8 cellular contexts compared by ENCODE assay signal in genomic region chr21:39184050-39184980, GRCh38. TPM values are rescaled to one million over a fixed set of nuclear protein-coding genes. Genes with fewer than 3 reads are reported as not detected.
DNase-seq lines count a peak whose midpoint lies in the region; ATAC-seq and TF ChIP-seq lines count a peak whose summit lies in the region.

No MANE protein-coding gene starts in this region.

- intact Hi-C loops in HCT116 (cut with micrococcal nuclease), result loop anchor here (10.0 kb wide), 2 partner anchors 260 to 450 kb away; partner anchors contain the start of gene LCA5L

- H3K9me3 ChIP-seq in AG04450 (ENCODE audit: control insufficient read depth, insufficient read depth, low read length) (no peaks in the 10 kb centered on the region), HCT116 (ENCODE audit: control insufficient read depth in 1 of 2, insufficient read depth in 1 of 2, low read depth in 1 of 2, low read length in 2 of 2) (no peaks in the 10 kb centered on the region), iPS-15b (ENCODE audit: control insufficient read depth, insufficient read depth, low read length) (no peaks in the 10 kb centered on the region)

- DNase-seq in AG04450 (ENCODE audit: low read depth, low spot score) (no peak), HCT116 (ENCODE audit: low read depth, low spot score) (no peak), NCI-H187 treated with DMSO at 0.1 percent for 48 hours (lab: John Stamatoyannopoulos, UW) (no peak)
- no peak for DNase-seq in activated CD8-positive, alpha-beta T cell treated with anti-CD3 and anti-CD28 coated beads, Interleukin-2, amount 10 ng/mL, durations not matched to agents 7 days and 5 days
- no peak for DNase-seq in stimulated activated naive B cell treated with anti-CD40 and anti-IgM and Interleukin-4, amounts not matched to agents 10 μg/mL and 1 μg/mL and 100 μg/mL, for 72 hours
- DNase-seq in activated CD4-positive, CD25-positive, alpha-beta regulatory T cell treated with anti-CD3 and anti-CD28 coated beads, Interleukin-2, amount 50 U/mL, for 72 hours, result no peak
- no peak for DNase-seq in activated CD8-positive, alpha-beta memory T cell treated with anti-CD3 and anti-CD28 coated beads, Interleukin-2, amount 50 U/mL, for 48 hours

- no peak overlapping the region for H2AFZ ChIP-seq in HCT116 (ENCODE audit: low read depth, low read length, poor library complexity, severe bottlenecking)

- H3K4me1 ChIP-seq in HCT116 (ENCODE audit: control insufficient read depth in 1 of 2, insufficient read depth in 2 of 2, low read length in 2 of 2) (peaks cover 4 to 15% of the 10 kb centered on the region in 2 experiments; a peak in 3 of 4 replicates), iPS-15b (ENCODE audit: control insufficient read depth, insufficient read depth, low read length) (peaks cover 5% of the 10 kb centered on the region)

- H3K27me3 ChIP-seq in AG04450 (ENCODE audit: control insufficient read depth, insufficient read depth, low read length), result no peaks in the 10 kb centered on the region
- H3K27me3 ChIP-seq in HCT116 (ENCODE audit: insufficient read depth, low read length), result no peaks in the 10 kb centered on the region
- no peaks in the 10 kb centered on the region for H3K27me3 ChIP-seq in iPS-15b (ENCODE audit: control insufficient read depth, insufficient read depth, low read length)

- H3K79me2 ChIP-seq in HCT116 (ENCODE audit: insufficient read depth, low read length), result peaks cover 39% of the 10 kb centered on the region

- peak overlapping the region; percentile 92 for H3K9ac ChIP-seq in HCT116 (ENCODE audit: low read length)
- peak overlapping the region; percentile 62 for H3K9ac ChIP-seq in iPS-15b (ENCODE audit: low read depth, low read length)

- H3K4me3 ChIP-seq in AG04450 (ENCODE audit: low read depth, low read length) (peak overlapping the region; percentile 92), HCT116 (replicated peaks in 1 of 2; ENCODE audit: low read depth in 1 of 2, low read length in 2 of 2) (peak overlapping the region; percentile 80 to 86), iPS-15b (ENCODE audit: low read depth, low read length) (peak overlapping the region; percentile 92)

- peaks cover 35% of the 10 kb centered on the region for H3K4me1 Mint-ChIP-seq in activated CD8-positive, alpha-beta T cell treated with anti-CD3 and anti-CD28 coated beads, Interleukin-2, amount 10 ng/mL, durations not matched to agents 7 days and 5 days (ENCODE audit: low read depth)
- peaks cover 24 to 40% of the 10 kb centered on the region in 2 donors for H3K4me1 Mint-ChIP-seq in stimulated activated naive B cell treated with anti-CD40 and anti-IgM and Interleukin-4, amounts not matched to agents 10 μg/mL and 1 μg/mL and 100 μg/mL, for 72 hours

- ATAC-seq in HCT116, result no peak
- no peak for ATAC-seq in activated CD8-positive, alpha-beta T cell treated with anti-CD3 and anti-CD28 coated beads, Interleukin-2, amount 10 ng/mL, durations not matched to agents 7 days and 5 days
- no peak for ATAC-seq in stimulated activated naive B cell treated with anti-CD40 and anti-IgM and Interleukin-4, amounts not matched to agents 10 μg/mL and 1 μg/mL and 100 μg/mL, for 72 hours (replicated peaks)

- no peak for TF ChIP-seq RAD21 in HCT116 (IDR thresholded peaks at IDR 0.05; ENCODE audit: low read depth)

- RAD21 ChIA-PET in HCT116 (lab: Charles Lee; ENCODE audit: low non-redundant PET in 1 of 2, low total read pairs in 2 of 2, uncharacterized antibody in 2 of 2, unreplicated experiment in 2 of 2), result interaction anchor here in 1 of 2 experiments (1.2 kb wide), 1 partner anchor 257 kb away, joined by 3 read pairs; no protein-coding TSS in a partner anchor

- H4K20me1 ChIP-seq in HCT116 (ENCODE audit: insufficient read depth), result peaks cover 3% of the 10 kb centered on the region; the same call in 1 of the 2 replicates

- POLR2A ChIA-PET in AG04450 (lab: Yijun Ruan, JAX) (interaction anchor here (0.5 to 1.6 kb wide), 6 partner anchors 88 to 743 kb away, joined by 3 to 7 read pairs (median 4); no protein-coding TSS in a partner anchor), HCT116 (lab: Charles Lee) (interaction anchor here (1.0 to 1.6 kb wide), 6 partner anchors 9 to 397 kb away, joined by 3 to 10 read pairs (median 4); a partner anchor contains a TSS)
- POLR2A ChIA-PET in activated CD8-positive, alpha-beta T cell treated with anti-CD3 and anti-CD28 coated beads, Interleukin-2, amount 10 ng/mL, durations not matched to agents 7 days and 5 days (lab: Charles Lee), result interaction anchor here (0.7 to 2.6 kb wide), 8 partner anchors 16 to 203 kb away, joined by 3 to 24 read pairs (median 6); partner anchors contain the start of genes BRWD1 and HMGN1

- H3K27ac Mint-ChIP-seq in activated CD8-positive, alpha-beta T cell treated with anti-CD3 and anti-CD28 coated beads, Interleukin-2, amount 10 ng/mL, durations not matched to agents 7 days and 5 days, result peak overlapping the region; percentile 98
- H3K27ac Mint-ChIP-seq in stimulated activated naive B cell treated with anti-CD40 and anti-IgM and Interleukin-4, amounts not matched to agents 10 μg/mL and 1 μg/mL and 100 μg/mL, for 72 hours, result peak overlapping the region; percentile 97

- peak overlapping the region; percentile 97 for H3K4me3 Mint-ChIP-seq in activated CD8-positive, alpha-beta T cell treated with anti-CD3 and anti-CD28 coated beads, Interleukin-2, amount 10 ng/mL, durations not matched to agents 7 days and 5 days
- H3K4me3 Mint-ChIP-seq in stimulated activated naive B cell treated with anti-CD40 and anti-IgM and Interleukin-4, amounts not matched to agents 10 μg/mL and 1 μg/mL and 100 μg/mL, for 72 hours, result peak overlapping the region; percentile 93 to 99

- H3K9me2 ChIP-seq in HCT116 (ENCODE audit: insufficient read depth), result no peaks in the 10 kb centered on the region

- H3K27me3 Mint-ChIP-seq in activated CD8-positive, alpha-beta T cell treated with anti-CD3 and anti-CD28 coated beads, Interleukin-2, amount 10 ng/mL, durations not matched to agents 7 days and 5 days (ENCODE audit: low read depth), result no peaks in the 10 kb centered on the region
- H3K27me3 Mint-ChIP-seq in stimulated activated naive B cell treated with anti-CD40 and anti-IgM and Interleukin-4, amounts not matched to agents 10 μg/mL and 1 μg/mL and 100 μg/mL, for 72 hours, result no peaks in the 10 kb centered on the region

- CTCF ChIA-PET in AG04450 (lab: Charles Lee), result interaction anchor here (0.6 kb wide), 2 partner anchors 47 to 516 kb away, joined by 3 read pairs; no protein-coding TSS in a partner anchor
- CTCF ChIA-PET in HCT116 (lab: Charles Lee), result interaction anchor here (0.8 to 2.0 kb wide), 5 partner anchors 10 to 485 kb away, joined by 3 to 7 read pairs (median 4); no protein-coding TSS in a partner anchor
- CTCF ChIA-PET in activated CD8-positive, alpha-beta T cell treated with anti-CD3 and anti-CD28 coated beads, Interleukin-2, amount 10 ng/mL, durations not matched to agents 7 days and 5 days (lab: Charles Lee), result interaction anchor here (0.8 to 2.6 kb wide), 5 partner anchors 128 to 257 kb away, joined by 3 to 11 read pairs (median 3); a partner anchor contains a TSS

- H3K36me3 Mint-ChIP-seq in activated CD8-positive, alpha-beta T cell treated with anti-CD3 and anti-CD28 coated beads, Interleukin-2, amount 10 ng/mL, durations not matched to agents 7 days and 5 days (ENCODE audit: low read depth), result peaks cover 28% of the 10 kb centered on the region
- peaks cover 4 to 10% of the 10 kb centered on the region in 2 donors for H3K36me3 Mint-ChIP-seq in stimulated activated naive B cell treated with anti-CD40 and anti-IgM and Interleukin-4, amounts not matched to agents 10 μg/mL and 1 μg/mL and 100 μg/mL, for 72 hours

- H3K27ac ChIP-seq in AG04450 (ENCODE audit: low read depth, low read length) (peak overlapping the region; percentile 90), HCT116 (ENCODE audit: low read depth, low read length) (peak overlapping the region; percentile 64)

- BruUV-seq in HCT116 (replicated peaks; lab: Mats Ljungman, UMichigan), result TSS peak; percentile 79

- TF ChIP-seq CTCF in AG04450 (IDR thresholded peaks at IDR 0.05; ENCODE audit: low read depth, low read length), result no peak
- TF ChIP-seq CTCF in HCT116 (IDR thresholded peaks at IDR 0.05 in 2 of 3, conservative IDR thresholded peaks at IDR 0.05 in 1 of 3; ENCODE audit: borderline replicate concordance in 1 of 3, insufficient read depth in 1 of 3, low read depth in 2 of 3, low read length in 2 of 3), result no peak

- TF ChIP-seq POLR2A in HCT116 (IDR thresholded peaks at IDR 0.05; ENCODE audit: borderline replicate concordance, extremely low read depth, insufficient read depth, insufficient read length), result peak; percentile 5

- peak overlapping the region; percentile 88 for H3K4me2 ChIP-seq in HCT116 (ENCODE audit: low read length)

- no peaks in the 10 kb centered on the region for H3K9me3 Mint-ChIP-seq in activated CD8-positive, alpha-beta T cell treated with anti-CD3 and anti-CD28 coated beads, Interleukin-2, amount 10 ng/mL, durations not matched to agents 7 days and 5 days (ENCODE audit: insufficient read depth)
- no peaks in the 10 kb centered on the region for H3K9me3 Mint-ChIP-seq in stimulated activated naive B cell treated with anti-CD40 and anti-IgM and Interleukin-4, amounts not matched to agents 10 μg/mL and 1 μg/mL and 100 μg/mL, for 72 hours

- peaks cover 5 to 12% of the 10 kb centered on the region in 2 experiments; a peak in 2 of 4 replicates for H3K36me3 ChIP-seq in HCT116 (ENCODE audit: control insufficient read depth in 1 of 2, insufficient read depth in 2 of 2, low read length in 2 of 2)
- H3K36me3 ChIP-seq in iPS-15b (ENCODE audit: control insufficient read depth, insufficient read depth, low read length), result no peaks in the 10 kb centered on the region

TF ChIP-seq in HCT116, 20 proteins besides CTCF, POLR2A, EP300 and RAD21 (continues in another document):
- TF ChIP-seq FOSL1 (IDR thresholded peaks at IDR 0.05; ENCODE audit: low read depth), result no peak
- no peak for TF ChIP-seq TCF7L2 (IDR thresholded peaks at IDR 0.05; ENCODE audit: borderline replicate concordance, extremely low read depth, insufficient read depth, insufficient read length)

RNA-seq across cellular contexts. Expression of gene PSMG1, which starts 1.1 kb away (rescaled TPM):
- polyA plus RNA-seq in AG04450 (2011; rRNA removed), result 44.6 and 60.0 TPM in 2 replicates
- 6.9 and 11.6 TPM in 2 replicates for polyA minus RNA-seq in AG04450 (2011; rRNA and poly(A)+ RNA removed)
- total RNA-seq in HCT116 (2021; ENCODE audit: unreplicated experiment), result 83.7 TPM
- 25.3 and 43.6 TPM in 2 replicates for polyA plus RNA-seq in HCT116 (2012)
- 10 to 100 TPM; 69.0 to 74.5 TPM for total RNA-seq in activated CD8-positive, alpha-beta T cell treated with anti-CD3 and anti-CD28 coated beads, Interleukin-2, amount 10 ng/mL, durations not matched to agents 7 days and 5 days
